25 cellular contexts compared by ENCODE assay signal in the genomic region with DNA sequence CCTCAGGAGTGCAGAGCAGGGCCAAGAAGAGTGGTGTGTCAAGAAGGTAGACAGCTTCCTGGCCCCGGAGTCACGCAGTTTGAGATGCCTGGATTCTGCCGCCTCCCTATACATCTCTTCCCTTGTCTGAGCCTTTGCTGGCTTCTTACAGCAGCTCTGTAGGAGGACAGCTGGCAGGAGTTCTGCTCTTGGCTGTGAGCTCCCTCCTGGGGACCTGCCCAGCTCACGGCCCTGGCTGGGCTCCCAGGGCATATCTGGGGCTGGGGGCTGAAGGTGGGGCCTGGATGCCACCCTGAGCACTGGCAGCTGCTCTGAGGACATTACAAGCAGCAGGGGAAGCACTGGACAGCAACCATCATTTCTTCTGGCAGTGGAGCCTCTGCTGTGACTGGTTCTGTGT. TPM values are rescaled to one million over a fixed set of nuclear protein-coding genes. Genes with fewer than 3 reads are reported as not detected.
"Had no signal": no experiment of that assay in that cellular context is flagged by ENCODE, and none has a peak within 500 bp of the region (broad histone marks: within the 10 kb centered on the region; RNA-seq: fewer than 3 reads in every experiment).

No MANE protein-coding gene starts in this region.

- H3K9me3 Mint-ChIP-seq: activated naive CD4-positive, alpha-beta T cell treated with anti-CD3 and anti-CD28 coated beads, Interleukin-2, amount 50 U/mL, for 24 hours; neural crest cell; T-helper 2 cell treated with Interferon-gamma antibody and Interleukin-4, amounts not matched to agents 5 μg/mL and 100 μg/mL, for 36 hours had no signal

- H3K36me3 ChIP-seq: ascending aorta, breast epithelium, esophagus squamous epithelium, prostate gland, thyroid gland had no signal

- H3K4me3 ChIP-seq: ascending aorta, breast epithelium, esophagus squamous epithelium, lung, prostate gland, smooth muscle cell, thyroid gland had no signal

- H3K27ac ChIP-seq: ascending aorta, breast epithelium, esophagus squamous epithelium, prostate gland, thyroid gland had no signal

- H3K4me1 Mint-ChIP-seq: activated CD4-positive, alpha-beta T cell treated with anti-CD3 and anti-CD28 coated beads for 36 hours; activated naive CD4-positive, alpha-beta T cell treated with anti-CD3 and anti-CD28 coated beads, Interleukin-2, amount 50 U/mL, for 24 hours; neural crest cell; stimulated activated naive B cell treated with anti-CD40 and anti-IgM and Interleukin-4, amounts not matched to agents 10 μg/mL and 1 μg/mL and 100 μg/mL, for 72 hours had no signal

- DNase-seq: activated CD4-positive, alpha-beta T cell treated with anti-CD3 and anti-CD28 coated beads for 36 hours; activated CD4-positive, alpha-beta T cell treated with anti-CD3 and anti-CD28 coated beads, Interleukin-2, amount 50 U/mL, for 48 hours; activated gamma-delta T cell; dermis blood vessel endothelial cell; effector memory CD4-positive, alpha-beta T cell; esophagus squamous epithelium; left colon; midbrain; stimulated activated CD4-positive, alpha-beta T cell treated with anti-CD3 and anti-CD28 coated beads, Interleukin-4, amount 100 ng/mL, for 24 hours; stimulated activated naive B cell treated with anti-CD40 and anti-IgM and Interleukin-4, amounts not matched to agents 10 μg/mL and 1 μg/mL and 100 μg/mL, for 72 hours; thyroid gland had no signal

- ATAC-seq: activated CD4-positive, alpha-beta T cell treated with anti-CD3 and anti-CD28 coated beads for 36 hours; left colon; sciatic nerve; stimulated activated naive B cell treated with anti-CD40 and anti-IgM and Interleukin-4, amounts not matched to agents 10 μg/mL and 1 μg/mL and 100 μg/mL, for 72 hours had no signal

- H3K27me3 Mint-ChIP-seq: activated CD4-positive, alpha-beta T cell treated with anti-CD3 and anti-CD28 coated beads for 36 hours had no signal

- H3K4me3 Mint-ChIP-seq: activated CD4-positive, alpha-beta T cell treated with anti-CD3 and anti-CD28 coated beads for 36 hours; activated naive CD4-positive, alpha-beta T cell treated with anti-CD3 and anti-CD28 coated beads, Interleukin-2, amount 50 U/mL, for 24 hours; neural crest cell; stimulated activated naive B cell treated with anti-CD40 and anti-IgM and Interleukin-4, amounts not matched to agents 10 μg/mL and 1 μg/mL and 100 μg/mL, for 72 hours; T-helper 2 cell treated with Interferon-gamma antibody and Interleukin-4, amounts not matched to agents 5 μg/mL and 100 μg/mL, for 36 hours had no signal

- H3K9me3 ChIP-seq: ascending aorta, breast epithelium, esophagus squamous epithelium, prostate gland, thyroid gland had no signal

- H3K4me1 ChIP-seq: ascending aorta, breast epithelium, esophagus squamous epithelium, prostate gland, thyroid gland had no signal

- H3K27me3 ChIP-seq: ascending aorta, breast epithelium, esophagus squamous epithelium, thyroid gland had no signal

- H3K27ac Mint-ChIP-seq: activated CD4-positive, alpha-beta T cell treated with anti-CD3 and anti-CD28 coated beads for 36 hours; activated naive CD4-positive, alpha-beta T cell treated with anti-CD3 and anti-CD28 coated beads, Interleukin-2, amount 50 U/mL, for 24 hours; stimulated activated naive B cell treated with anti-CD40 and anti-IgM and Interleukin-4, amounts not matched to agents 10 μg/mL and 1 μg/mL and 100 μg/mL, for 72 hours; T-helper 2 cell treated with Interferon-gamma antibody and Interleukin-4, amounts not matched to agents 5 μg/mL and 100 μg/mL, for 36 hours had no signal

RNA-seq across cellular contexts. Expression of a gene that starts 0.8 kb away (rescaled TPM):
- total RNA-seq: activated CD4-positive, alpha-beta T cell treated with anti-CD3 and anti-CD28 coated beads for 36 hours; ascending aorta; dermis blood vessel endothelial cell; endothelial cell of umbilical vein; left colon; myocyte; subcutaneous adipose tissue had no signal
- polyA plus RNA-seq: adipose tissue, smooth muscle cell, urinary bladder had no signal
